21 cellular contexts compared by ENCODE assay signal in genomic region chrX:73615022-73615421, GRCh38.
"Had no signal": no experiment of that assay in that cellular context is flagged by ENCODE, and none has a peak within 500 bp of the region (broad histone marks: within the 10 kb centered on the region; RNA-seq: fewer than 3 reads in every experiment).

No MANE protein-coding gene starts in this region.

- H3K4me1 Mint-ChIP-seq: endodermal cell, mesothelial cell of epicardium, neural progenitor cell had no signal

- ATAC-seq: activated T-cell treated with anti-CD3 and anti-CD28 coated beads, Interleukin-2, amount 50 U/mL, for 4 hours; esophagus mucosa; heart left ventricle; naive thymus-derived CD4-positive, alpha-beta T cell; psoas muscle; T-cell had no signal

- H3K27ac ChIP-seq: breast epithelium, heart left ventricle, neural progenitor cell, parathyroid adenoma, psoas muscle, tibial nerve, VCaP had no signal

- H2AFZ ChIP-seq: neural progenitor cell, parathyroid adenoma had no signal

- H3K27me3 Mint-ChIP-seq: naive thymus-derived CD4-positive, alpha-beta T cell had no signal

- H3K9ac ChIP-seq: neural progenitor cell, parathyroid adenoma had no signal

- H3K4me2 ChIP-seq: neural progenitor cell had no signal

- DNase-seq: activated CD4-positive, alpha-beta T cell treated with anti-CD3 and anti-CD28 coated beads for 48 hours; activated T-cell treated with anti-CD3 and anti-CD28 coated beads, Interleukin-2, amount 50 U/mL, for 4 hours; central memory CD4-positive, alpha-beta T cell; endodermal cell; foreskin fibroblast; heart left ventricle; hypothalamus; naive thymus-derived CD4-positive, alpha-beta T cell; occipital lobe; psoas muscle; stimulated activated naive CD4-positive, alpha-beta T cell treated with Interleukin-2 at 50 U/mL for 16 hours; T-cell; T-helper 9 cell had no signal

- H3K27me3 ChIP-seq: breast epithelium, heart left ventricle, neural progenitor cell, tibial nerve had no signal

- H3K36me3 ChIP-seq: breast epithelium, heart left ventricle, neural progenitor cell had no signal

- H3K4me3 ChIP-seq: breast epithelium, heart left ventricle, neural progenitor cell, psoas muscle, tibial nerve had no signal

- H3K4me3 Mint-ChIP-seq: activated T-cell treated with anti-CD3 and anti-CD28 coated beads, Interleukin-2, amount 50 U/mL, for 4 hours; endodermal cell; mesothelial cell of epicardium; neural progenitor cell had no signal

- H3K27ac Mint-ChIP-seq: activated T-helper 2 cell treated with anti-CD3 and anti-CD28 coated beads, Interferon-gamma antibody, Interleukin-2, Interleukin-4, amounts not matched to agents 10 μg/mL and 5 μg/mL and 100 μg/mL, durations not matched to agents 14 hours and 24 hours and 36 hours; endodermal cell; mesothelial cell of epicardium; neural progenitor cell had no signal

- H3K4me1 ChIP-seq: breast epithelium, heart left ventricle, neural progenitor cell, parathyroid adenoma, psoas muscle, tibial nerve had no signal
